Comparison of ENCODE assay signal across 12 cellular contexts in the genomic region with DNA sequence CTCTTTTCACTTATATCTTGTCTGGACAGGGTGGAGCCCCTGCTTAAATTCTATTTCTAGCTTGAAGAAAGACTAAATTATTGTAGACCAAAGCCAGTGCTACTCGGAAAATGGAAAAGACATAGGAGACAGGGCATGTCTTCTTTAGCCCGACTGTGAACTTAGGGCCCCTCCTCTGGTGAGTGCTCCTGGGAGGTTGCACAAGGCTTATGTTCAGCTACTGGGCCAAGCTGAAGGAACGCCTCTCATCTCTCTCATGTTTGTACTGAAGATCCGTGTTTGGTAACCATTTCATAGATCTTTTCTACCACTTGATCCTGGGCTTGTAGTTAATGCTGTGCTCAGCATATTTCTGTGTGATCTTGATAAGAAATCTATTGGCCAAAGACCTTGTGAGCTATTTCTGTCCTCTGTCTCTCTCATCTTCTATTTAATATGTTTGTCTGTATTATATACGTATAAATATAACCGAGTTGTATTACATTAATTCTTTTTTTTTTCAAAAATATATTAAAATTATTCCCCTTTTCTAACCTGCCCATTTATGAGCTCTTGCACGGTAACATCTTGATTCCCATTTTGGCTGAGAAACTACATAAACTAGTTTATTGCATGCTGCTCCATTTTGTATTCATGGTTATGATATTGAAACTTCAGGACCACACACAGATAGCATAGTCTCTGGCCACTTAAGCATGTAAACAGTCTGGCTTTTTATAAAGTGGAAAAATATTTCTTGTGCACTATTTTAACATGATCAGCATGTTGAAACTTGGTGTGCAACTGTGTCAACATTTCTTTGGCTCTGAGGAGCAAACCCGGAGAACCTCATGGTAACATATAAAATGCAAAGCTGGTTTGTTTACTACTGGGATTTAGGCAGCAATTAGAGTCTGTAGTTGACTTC.
DNase-seq lines count a peak whose midpoint lies in the region; ATAC-seq and TF ChIP-seq lines count a peak whose summit lies in the region.
"Had no signal": no experiment of that assay in that cellular context is flagged by ENCODE, and none has a peak within 500 bp of the region (broad histone marks: within the 10 kb centered on the region; RNA-seq: fewer than 3 reads in every experiment).

No MANE protein-coding gene starts in this region.

- H3K9me3 ChIP-seq in gastrocnemius medialis, result no peaks in the 10 kb centered on the region

- no peak for TF ChIP-seq CTCF in VCaP (conservative IDR thresholded peaks at IDR 0.05)
- TF ChIP-seq CTCF in gastrocnemius medialis (IDR thresholded peaks at IDR 0.05 in 4 of 5, conservative IDR thresholded peaks at IDR 0.05 in 1 of 5), result no peak

- ATAC-seq in left cardiac atrium, result peak; percentile 50 to 67
- peak; percentile 80 to 81 for ATAC-seq in gastrocnemius medialis
- ATAC-seq: activated naive CD4-positive, alpha-beta T cell treated with anti-CD3 and anti-CD28 coated beads, Interleukin-2, amount 50 U/mL, for 72 hours had no signal

- peak; percentile 32 for DNase-seq in HCEC 1CT
- DNase-seq in left cardiac atrium, result peak; percentile 37
- DNase-seq in gastrocnemius medialis, result peak; percentile 16 to 63
- DNase-seq in COR-L47 (lab: John Stamatoyannopoulos, UW), result no peak
- no peak for DNase-seq in kidney glomerular epithelial cell (lab: John Stamatoyannopoulos, UW)
- DNase-seq in GOT3 (lab: John Stamatoyannopoulos, UW), result no peak
- DNase-seq in NCI-H1092 (lab: John Stamatoyannopoulos, UW), result no peak
- DNase-seq: DND-41, NCI-H748 treated with DMSO at 0.1 percent for 48 hours, nephron progenitor cell had no signal

- in situ Hi-C loops in gastrocnemius medialis (cut with MboI; ENCODE audit: low sequenced_read_pairs in 4 of 4), result no loop called here

- H3K4me3 ChIP-seq in gastrocnemius medialis, result no peak overlapping the region

- intact Hi-C loops in left cardiac atrium (cut with DNase I) (no loop called here), gastrocnemius medialis (cut with DNase I; ENCODE audit: low total_unique reads) (no loop called here)

- no peaks in the 10 kb centered on the region for H3K27me3 ChIP-seq in gastrocnemius medialis

- no peak for TF ChIP-seq POLR2A in gastrocnemius medialis (IDR thresholded peaks at IDR 0.05)

- no peaks in the 10 kb centered on the region for H3K36me3 ChIP-seq in gastrocnemius medialis

- peaks cover 27 to 41% of the 10 kb centered on the region in 2 donors for H3K4me1 ChIP-seq in gastrocnemius medialis

- peak overlapping the region; percentile 9; the same call in 1 of the 2 replicates for H3K27ac ChIP-seq in VCaP
- peak overlapping the region; percentile 44 to 73 (median 58) for H3K27ac ChIP-seq in gastrocnemius medialis

Comparison
In these comparisons a context has a peak if more than half of its experiments do, and no peak if none do; other contexts are left out.
1. DNase-seq: peak in HCEC 1CT (single experiment), left cardiac atrium (single experiment) and gastrocnemius medialis (2 of 2); none in COR-L47 (single experiment), kidney glomerular epithelial cell (single experiment), GOT3 (single experiment) and NCI-H1092 (single experiment).